In the genomic region with DNA sequence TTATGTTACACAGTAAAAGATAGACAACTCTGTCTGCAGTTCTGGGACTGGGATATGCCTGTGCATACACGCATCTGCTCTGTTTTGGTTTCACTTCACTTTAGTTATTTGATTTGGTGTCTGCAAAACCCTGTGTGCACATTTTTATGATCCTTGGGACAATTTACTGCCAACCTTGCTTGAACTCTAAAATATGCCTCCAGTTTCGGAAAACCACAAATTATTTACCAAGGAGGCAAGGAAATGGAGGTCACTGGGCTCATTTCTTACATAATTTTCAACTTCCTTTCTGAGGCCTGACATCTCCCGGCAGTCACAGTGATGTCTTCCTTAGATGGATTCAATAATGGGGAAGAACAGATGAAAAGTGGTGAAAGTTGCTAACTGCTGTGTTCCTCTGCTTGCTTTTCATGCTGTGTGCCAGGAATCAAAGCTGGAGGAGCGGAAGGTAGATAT, we compare ENCODE assay signal across 8 cellular contexts.
DNase-seq lines count a peak whose midpoint lies in the region; ATAC-seq, FAIRE-seq and TF ChIP-seq lines count a peak whose summit lies in the region.

No MANE protein-coding gene starts in this region.

- intact Hi-C loops in prostate gland (cut with DNase I) = no loop called here
- intact Hi-C loops in posterior vena cava (cut with DNase I) = no loop called here
- intact Hi-C loops in activated T-helper 1 cell treated with anti-CD3 and anti-CD28 coated beads, Interleukin-12 subunit alpha, Interleukin-12 subunit beta, Interleukin-2, Interleukin-4 antibody, amounts not matched to agents 30 ng/mL and 10 ng/mL and 1 ng/mL, durations not matched to agents 14 hours and 24 hours and 36 hours (cut with micrococcal nuclease) = no loop called here
- intact Hi-C loops in thyroid gland (cut with DNase I) = no loop called here

- H3K27me3 Mint-ChIP-seq in activated naive CD8-positive, alpha-beta T cell treated with anti-CD3 and anti-CD28 coated beads, Interleukin-2, amount 50 U/mL, for 24 hours = no peaks in the 10 kb centered on the region
- no peaks in the 10 kb centered on the region for H3K27me3 Mint-ChIP-seq in activated T-helper 1 cell treated with anti-CD3 and anti-CD28 coated beads, Interleukin-12 subunit alpha, Interleukin-12 subunit beta, Interleukin-2, Interleukin-4 antibody, amounts not matched to agents 30 ng/mL and 10 ng/mL and 1 ng/mL, durations not matched to agents 14 hours and 24 hours and 36 hours (ENCODE audit: insufficient read depth)

- peak overlapping the region in 1 of 2 donors; percentile 24 for H3K4me3 ChIP-seq in prostate gland
- H3K4me3 ChIP-seq in thyroid gland (replicated peaks in 1 of 3) = no peak overlapping the region

- peak overlapping the region; percentile 7 for H3K4me3 Mint-ChIP-seq in activated naive CD8-positive, alpha-beta T cell treated with anti-CD3 and anti-CD28 coated beads, Interleukin-2, amount 50 U/mL, for 24 hours
- no peak overlapping the region for H3K4me3 Mint-ChIP-seq in activated T-helper 1 cell treated with anti-CD3 and anti-CD28 coated beads, Interleukin-12 subunit alpha, Interleukin-12 subunit beta, Interleukin-2, Interleukin-4 antibody, amounts not matched to agents 30 ng/mL and 10 ng/mL and 1 ng/mL, durations not matched to agents 14 hours and 24 hours and 36 hours

- DNase-seq in GM19239 (ENCODE audit: insufficient read length, low spot score) = no peak
- DNase-seq in activated naive CD8-positive, alpha-beta T cell treated with anti-CD3 and anti-CD28 coated beads, Interleukin-2, amount 50 U/mL, for 24 hours = no peak
- no peak for DNase-seq in prostate gland (ENCODE audit: low spot score)
- no peak for DNase-seq in posterior vena cava (ENCODE audit: low spot score)
- DNase-seq in activated T-helper 1 cell treated with anti-CD3 and anti-CD28 coated beads, Interleukin-12 subunit alpha, Interleukin-12 subunit beta, Interleukin-2, Interleukin-4 antibody, amounts not matched to agents 30 ng/mL and 10 ng/mL and 1 ng/mL, durations not matched to agents 14 hours and 24 hours and 36 hours (ENCODE audit: low spot score) = no peak
- DNase-seq in thyroid gland = no peak
- DNase-seq in amygdala (lab: John Stamatoyannopoulos, UW) = no peak

- H3K27me3 ChIP-seq in prostate gland (replicated peaks; ENCODE audit: insufficient read depth) = no peaks in the 10 kb centered on the region
- H3K27me3 ChIP-seq in thyroid gland = no peaks in the 10 kb centered on the region

- TF ChIP-seq POLR2A in prostate gland (IDR thresholded peaks at IDR 0.05) (no peak), thyroid gland (IDR thresholded peaks at IDR 0.05) (no peak)

- peak; percentile 66 for FAIRE-seq in GM19239 (lab: Jason Lieb, UNC)

- WGBS in prostate gland = 17% methylated on average over 4 of the region's 4 CpGs
- WGBS in thyroid gland, 2 donors = 72 to 75% methylated on average over 4 of the region's 4 CpGs

- no peaks in the 10 kb centered on the region for H3K9me3 ChIP-seq in prostate gland
- H3K9me3 ChIP-seq in thyroid gland = no peaks in the 10 kb centered on the region

- peak overlapping the region; percentile 63 to 70 for H3K27ac ChIP-seq in prostate gland
- H3K27ac ChIP-seq in thyroid gland = no peak overlapping the region

- no peaks in the 10 kb centered on the region for H3K36me3 Mint-ChIP-seq in activated naive CD8-positive, alpha-beta T cell treated with anti-CD3 and anti-CD28 coated beads, Interleukin-2, amount 50 U/mL, for 24 hours (ENCODE audit: low read depth)
- H3K36me3 Mint-ChIP-seq in activated T-helper 1 cell treated with anti-CD3 and anti-CD28 coated beads, Interleukin-12 subunit alpha, Interleukin-12 subunit beta, Interleukin-2, Interleukin-4 antibody, amounts not matched to agents 30 ng/mL and 10 ng/mL and 1 ng/mL, durations not matched to agents 14 hours and 24 hours and 36 hours (ENCODE audit: low read depth) = no peaks in the 10 kb centered on the region

- no peak overlapping the region for H3K27ac Mint-ChIP-seq in activated naive CD8-positive, alpha-beta T cell treated with anti-CD3 and anti-CD28 coated beads, Interleukin-2, amount 50 U/mL, for 24 hours
- H3K27ac Mint-ChIP-seq in activated T-helper 1 cell treated with anti-CD3 and anti-CD28 coated beads, Interleukin-12 subunit alpha, Interleukin-12 subunit beta, Interleukin-2, Interleukin-4 antibody, amounts not matched to agents 30 ng/mL and 10 ng/mL and 1 ng/mL, durations not matched to agents 14 hours and 24 hours and 36 hours = no peak overlapping the region

- H3K4me1 ChIP-seq in prostate gland (replicated peaks) = no peaks in the 10 kb centered on the region
- no peaks in the 10 kb centered on the region for H3K4me1 ChIP-seq in thyroid gland

- ATAC-seq in HG03135 (IDR thresholded peaks at IDR 0.05; ENCODE audit: unreplicated experiment) = peak; percentile 85
- ATAC-seq in activated naive CD8-positive, alpha-beta T cell treated with anti-CD3 and anti-CD28 coated beads, Interleukin-2, amount 50 U/mL, for 24 hours = no peak

- H3K36me3 ChIP-seq in prostate gland (no peaks in the 10 kb centered on the region), thyroid gland (no peaks in the 10 kb centered on the region)

- H3K4me1 Mint-ChIP-seq in activated naive CD8-positive, alpha-beta T cell treated with anti-CD3 and anti-CD28 coated beads, Interleukin-2, amount 50 U/mL, for 24 hours = peaks cover 6% of the 10 kb centered on the region
- peaks cover 6% of the 10 kb centered on the region for H3K4me1 Mint-ChIP-seq in activated T-helper 1 cell treated with anti-CD3 and anti-CD28 coated beads, Interleukin-12 subunit alpha, Interleukin-12 subunit beta, Interleukin-2, Interleukin-4 antibody, amounts not matched to agents 30 ng/mL and 10 ng/mL and 1 ng/mL, durations not matched to agents 14 hours and 24 hours and 36 hours (ENCODE audit: low read depth)

- H3K9me3 Mint-ChIP-seq in activated naive CD8-positive, alpha-beta T cell treated with anti-CD3 and anti-CD28 coated beads, Interleukin-2, amount 50 U/mL, for 24 hours = peaks cover 19% of the 10 kb centered on the region
- peaks cover 16% of the 10 kb centered on the region for H3K9me3 Mint-ChIP-seq in activated T-helper 1 cell treated with anti-CD3 and anti-CD28 coated beads, Interleukin-12 subunit alpha, Interleukin-12 subunit beta, Interleukin-2, Interleukin-4 antibody, amounts not matched to agents 30 ng/mL and 10 ng/mL and 1 ng/mL, durations not matched to agents 14 hours and 24 hours and 36 hours

- TF ChIP-seq CTCF in prostate gland (IDR thresholded peaks at IDR 0.05) = no peak
- no peak for TF ChIP-seq CTCF in thyroid gland (IDR thresholded peaks at IDR 0.05)

Comparison
In these comparisons a context has a peak if more than half of its experiments do, and no peak if none do; other contexts are left out.
1. H3K27ac ChIP-seq: peak in prostate gland (2 of 2); none in thyroid gland (0 of 3).